ENCODE assay signal across 15 cellular contexts in the genomic region with DNA sequence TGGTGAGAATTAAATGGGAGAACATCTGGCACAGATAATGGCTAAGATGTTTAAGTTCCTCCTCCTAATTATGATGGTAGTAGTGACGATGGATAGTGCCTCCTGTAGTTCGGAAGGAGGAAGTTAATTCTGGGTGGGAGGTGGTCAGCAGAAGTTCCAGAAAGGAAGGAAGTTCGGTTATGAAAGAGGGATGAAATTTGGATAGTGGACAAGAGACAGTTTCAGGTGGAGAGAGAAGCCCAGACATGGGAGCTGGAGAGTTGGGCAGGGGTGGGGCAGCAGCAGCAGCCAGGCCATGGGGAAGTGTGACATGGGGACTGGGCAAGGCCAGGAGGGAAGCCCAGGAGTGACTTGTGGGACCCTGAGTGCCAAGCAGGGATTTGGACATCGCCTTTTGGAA.
DNase-seq lines count a peak whose midpoint lies in the region; ATAC-seq, FAIRE-seq and TF ChIP-seq lines count a peak whose summit lies in the region.
"Had no signal": no experiment of that assay in that cellular context is flagged by ENCODE, and none has a peak within 500 bp of the region (broad histone marks: within the 10 kb centered on the region; RNA-seq: fewer than 3 reads in every experiment).

No MANE protein-coding gene starts in this region.

- DNase-seq in CD1c-positive myeloid dendritic cell (ENCODE audit: extremely low spot score), result peak; percentile 62
- no peak for DNase-seq in GM12891 (ENCODE audit: insufficient read length, low spot score)
- DNase-seq in mesenchymal stem cell, result no peak
- no peak for DNase-seq in GM10266 (ENCODE audit: extremely low spot score)
- no peak for DNase-seq in HuH-7 (ENCODE audit: low spot score)
- DNase-seq: activated T-cell treated with anti-CD3 and anti-CD28 coated beads, Interleukin-2, amount 50 U/mL, for 1 hour; AML-193; NCI-H226; SJCRH30; T1000 had no signal

- H3K9me3 Mint-ChIP-seq in activated naive CD8-positive, alpha-beta T cell (ENCODE audit: low read depth), result peaks cover 21% of the 10 kb centered on the region

- H3K27ac ChIP-seq in mesenchymal stem cell (ENCODE audit: low read length, poor library complexity, severe bottlenecking), result no peak overlapping the region
- H3K27ac ChIP-seq: SJCRH30 had no signal

- H3K27me3 Mint-ChIP-seq in activated naive CD8-positive, alpha-beta T cell, result no peaks in the 10 kb centered on the region

- H3K4me3 ChIP-seq in mesenchymal stem cell (ENCODE audit: insufficient read depth in 1 of 2, low read depth in 1 of 2, low read length in 2 of 2), result no peak overlapping the region
- H3K4me3 ChIP-seq: SJCRH30 had no signal

- no peak overlapping the region for H4K8ac ChIP-seq in mesenchymal stem cell (ENCODE audit: low read length)

- no peak for TF ChIP-seq CTCF in GM10266 (IDR thresholded peaks at IDR 0.05; ENCODE audit: control insufficient read depth, insufficient read depth, low read depth, missing control alignments)

- peaks cover 23% of the 10 kb centered on the region for H3K79me1 ChIP-seq in mesenchymal stem cell (replicated peaks; ENCODE audit: low read length, poor library complexity, severe bottlenecking)

- peaks cover 5% of the 10 kb centered on the region for H3K9me3 ChIP-seq in mesenchymal stem cell (ENCODE audit: control insufficient read depth, low read length)
- H3K9me3 ChIP-seq: SJCRH30 had no signal

- no peaks in the 10 kb centered on the region for H3K27me3 ChIP-seq in mesenchymal stem cell (ENCODE audit: control insufficient read depth in 1 of 2, insufficient read depth in 1 of 2, low read length in 2 of 2)
- H3K27me3 ChIP-seq: SJCRH30 had no signal

- H3K9ac ChIP-seq in mesenchymal stem cell (ENCODE audit: low read length), result no peak overlapping the region

- peaks cover 28% of the 10 kb centered on the region for H3K36me3 Mint-ChIP-seq in activated naive CD8-positive, alpha-beta T cell

- no peak overlapping the region for H3K4me3 Mint-ChIP-seq in activated naive CD8-positive, alpha-beta T cell
- H3K4me3 Mint-ChIP-seq: nephron had no signal

- WGBS in mesenchymal stem cell, result 98% methylated on average over 4 of the region's 4 CpGs

- FAIRE-seq in GM12891 (lab: Jason Lieb, UNC), result peak; percentile 31
- FAIRE-seq: endometrium, H54 had no signal

- no peak for ATAC-seq in HG03378 (IDR thresholded peaks at IDR 0.05; ENCODE audit: unreplicated experiment)

- no peak overlapping the region for H2BK15ac ChIP-seq in mesenchymal stem cell (ENCODE audit: low read depth, poor library complexity, severe bottlenecking)

- no peaks in the 10 kb centered on the region for H3K36me3 ChIP-seq in mesenchymal stem cell (ENCODE audit: control insufficient read depth in 1 of 2, insufficient read depth in 2 of 2, low read depth in 1 of 2, low read length in 2 of 2)
- H3K36me3 ChIP-seq: SJCRH30 had no signal

- peak overlapping the region; percentile 37 for H4K91ac ChIP-seq in mesenchymal stem cell (ENCODE audit: low read length)

- H3K4me1 Mint-ChIP-seq in activated naive CD8-positive, alpha-beta T cell (ENCODE audit: low read depth), result peaks cover 42% of the 10 kb centered on the region

- H3K18ac ChIP-seq in mesenchymal stem cell (ENCODE audit: low read depth in 1 of 2, low read length in 2 of 2), result no peak overlapping the region

- H3K14ac ChIP-seq in mesenchymal stem cell (ENCODE audit: low read length in 2 of 2), result no peak overlapping the region

- no peak overlapping the region for H2BK12ac ChIP-seq in mesenchymal stem cell (ENCODE audit: low read length in 2 of 2)

- H2AFZ ChIP-seq in mesenchymal stem cell (ENCODE audit: low read depth, low read length), result no peak overlapping the region

- H3K4me2 ChIP-seq in mesenchymal stem cell (ENCODE audit: low read length, poor library complexity, severe bottlenecking), result no peak overlapping the region

- no peak overlapping the region for H2BK120ac ChIP-seq in mesenchymal stem cell (ENCODE audit: low read depth, low read length)

- peak overlapping the region; percentile 23 for H3K27ac Mint-ChIP-seq in activated naive CD8-positive, alpha-beta T cell
- H3K27ac Mint-ChIP-seq: nephron had no signal

- no peak overlapping the region for H2AK5ac ChIP-seq in mesenchymal stem cell (ENCODE audit: low read length, severe bottlenecking)

- H2BK5ac ChIP-seq in mesenchymal stem cell (ENCODE audit: low read depth, low read length, poor library complexity, severe bottlenecking), result no peak overlapping the region

- H3K4me1 ChIP-seq in mesenchymal stem cell (ENCODE audit: control insufficient read depth, insufficient read depth, low read depth, low read length), result peaks cover 6% of the 10 kb centered on the region

- no peak overlapping the region for H3K4ac ChIP-seq in mesenchymal stem cell (ENCODE audit: low read depth in 1 of 2, low read length in 2 of 2)

- no peak overlapping the region for H3K23ac ChIP-seq in mesenchymal stem cell (ENCODE audit: low read length in 2 of 2)

- TF ChIP-seq POLR2A in GM12891 (IDR thresholded peaks at IDR 0.05; ENCODE audit: low read depth, low read length), result no peak

TF ChIP-seq in GM12891, 5 proteins besides CTCF, POLR2A, EP300 and RAD21:
- no peak for TF ChIP-seq POLR2AphosphoS5 (IDR thresholded peaks at IDR 0.05; ENCODE audit: low read depth, low read length)
